Comparison of ENCODE assay signal across 1 cellular context in the genomic region with DNA sequence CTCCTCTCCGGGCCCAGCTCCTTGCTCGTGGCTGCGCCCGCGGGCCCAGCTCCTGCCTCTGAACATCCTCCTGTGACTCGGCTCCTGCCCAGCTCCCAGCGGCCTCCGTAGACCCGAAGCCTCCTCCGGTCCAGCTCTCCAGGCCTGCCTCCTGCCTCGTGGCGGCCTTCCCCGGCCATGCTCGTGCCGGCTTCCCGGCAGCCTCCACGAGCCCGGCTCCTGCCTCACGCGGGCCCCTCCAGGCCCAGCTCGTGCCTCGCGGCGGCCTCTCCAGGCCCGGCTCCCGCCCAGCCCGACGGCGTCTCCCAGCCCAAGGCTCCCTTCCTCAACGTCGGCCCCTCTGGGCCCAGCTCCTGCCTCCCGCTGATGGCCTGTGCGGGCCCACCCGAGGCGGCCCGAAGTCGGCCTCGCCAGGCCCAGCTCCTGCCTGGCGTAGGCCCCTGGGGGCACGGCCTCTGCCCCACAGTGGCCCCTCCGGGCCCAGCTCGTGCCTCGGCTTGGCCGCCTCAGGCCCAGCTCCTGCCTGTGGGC.
A peak's percentile ranks its signal among the peaks of the same experiment; 100 is the strongest.
TF ChIP-seq lines count a peak whose summit lies in the region.

No MANE protein-coding gene starts in this region.

TF ChIP-seq in WTC11, 78 proteins besides CTCF, POLR2A, EP300 and RAD21 (continued from another document):
- TF ChIP-seq, protein P1, sequence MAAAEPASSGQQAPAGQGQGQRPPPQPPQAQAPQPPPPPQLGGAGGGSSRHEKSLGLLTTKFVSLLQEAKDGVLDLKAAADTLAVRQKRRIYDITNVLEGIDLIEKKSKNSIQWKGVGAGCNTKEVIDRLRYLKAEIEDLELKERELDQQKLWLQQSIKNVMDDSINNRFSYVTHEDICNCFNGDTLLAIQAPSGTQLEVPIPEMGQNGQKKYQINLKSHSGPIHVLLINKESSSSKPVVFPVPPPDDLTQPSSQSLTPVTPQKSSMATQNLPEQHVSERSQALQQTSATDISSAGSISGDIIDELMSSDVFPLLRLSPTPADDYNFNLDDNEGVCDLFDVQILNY (CRISPR knock-in tag; IDR thresholded peaks at IDR 0.05), result 0 out of 2 replicates have a peak, but pooled peaks have one; percentile 35
- no peak for TF ChIP-seq RELA (CRISPR knock-in tag; IDR thresholded peaks at IDR 0.05; ENCODE audit: borderline replicate concordance)
- TF ChIP-seq, protein P2, sequence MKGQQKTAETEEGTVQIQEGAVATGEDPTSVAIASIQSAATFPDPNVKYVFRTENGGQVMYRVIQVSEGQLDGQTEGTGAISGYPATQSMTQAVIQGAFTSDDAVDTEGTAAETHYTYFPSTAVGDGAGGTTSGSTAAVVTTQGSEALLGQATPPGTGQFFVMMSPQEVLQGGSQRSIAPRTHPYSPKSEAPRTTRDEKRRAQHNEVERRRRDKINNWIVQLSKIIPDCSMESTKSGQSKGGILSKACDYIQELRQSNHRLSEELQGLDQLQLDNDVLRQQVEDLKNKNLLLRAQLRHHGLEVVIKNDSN (CRISPR knock-in tag; IDR thresholded peaks at IDR 0.05), result no peak
- TF ChIP-seq JUN (CRISPR knock-in tag; IDR thresholded peaks at IDR 0.05), result no peak
- TF ChIP-seq MYBL2 (CRISPR knock-in tag; IDR thresholded peaks at IDR 0.05), result no peak
